2 cellular contexts compared by ENCODE assay signal in the genomic region with DNA sequence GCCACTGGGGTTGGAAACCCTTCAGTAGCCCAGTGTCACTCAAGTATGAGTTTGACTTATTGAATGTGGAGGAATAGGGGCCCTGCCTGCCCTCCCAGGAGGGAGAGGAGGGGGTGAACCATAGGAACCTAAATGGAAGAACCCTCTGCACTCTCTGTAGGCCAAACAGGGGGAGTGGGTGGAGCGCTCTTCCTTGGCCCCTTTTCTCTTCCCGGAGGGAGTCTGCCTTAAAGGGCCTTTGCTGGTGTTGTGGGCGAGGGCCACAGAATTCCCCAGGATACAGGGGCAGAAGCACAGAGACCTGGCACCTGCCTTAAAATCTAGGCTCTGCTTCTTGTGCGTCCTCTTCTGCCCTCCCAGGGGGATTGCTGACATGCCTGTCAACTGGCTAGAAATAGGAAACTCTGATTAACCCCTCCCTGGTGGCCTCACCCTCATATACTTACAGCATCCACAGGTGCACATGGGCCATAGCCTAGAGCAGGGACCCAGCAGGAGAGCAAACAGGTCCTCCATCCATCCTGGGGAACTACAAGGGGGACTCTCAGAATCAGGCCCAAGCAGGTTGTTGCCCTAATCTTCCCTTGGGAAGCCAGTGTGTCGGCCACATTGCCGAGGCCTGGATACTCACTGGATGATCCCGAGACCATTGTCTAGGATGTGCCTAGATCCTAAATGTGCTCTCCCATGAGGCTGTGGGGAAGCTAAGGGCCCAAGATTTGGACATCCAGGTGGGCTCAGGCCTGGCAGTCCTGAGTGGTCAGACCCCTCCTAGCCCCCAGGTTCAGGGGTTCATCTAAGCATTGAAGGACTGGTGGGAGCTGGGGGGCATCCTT.
TF ChIP-seq lines count a peak whose summit lies in the region.

No MANE protein-coding gene starts in this region.

TF ChIP-seq in GM12878, 131 proteins besides CTCF, POLR2A, EP300 and RAD21:
- TF ChIP-seq PBX3 (IDR thresholded peaks at IDR 0.05; ENCODE audit: insufficient replicate concordance, low read depth, low read length) (peak; percentile 57), PKNOX1 (IDR thresholded peaks at IDR 0.05) (peak; percentile 75), SREBF1 (IDR thresholded peaks at IDR 0.05; ENCODE audit: low read length) (no peak), EZH2 (IDR thresholded peaks at IDR 0.05; ENCODE audit: borderline replicate concordance, control insufficient read depth, low read depth, low read length) (no peak), HDGF (IDR thresholded peaks at IDR 0.05) (no peak), POLR2AphosphoS2 (IDR thresholded peaks at IDR 0.05; ENCODE audit: low read depth, low read length) (no peak), MEF2B (IDR thresholded peaks at IDR 0.05; ENCODE audit: partially characterized antibody, poor library complexity, severe bottlenecking) (peak; percentile 85), ZNF274 (IDR thresholded peaks at IDR 0.05; ENCODE audit: insufficient read depth, insufficient read length) (no peak), STAT1 (conservative IDR thresholded peaks at IDR 0.05) (no peak)
- TF ChIP-seq, protein P1, sequence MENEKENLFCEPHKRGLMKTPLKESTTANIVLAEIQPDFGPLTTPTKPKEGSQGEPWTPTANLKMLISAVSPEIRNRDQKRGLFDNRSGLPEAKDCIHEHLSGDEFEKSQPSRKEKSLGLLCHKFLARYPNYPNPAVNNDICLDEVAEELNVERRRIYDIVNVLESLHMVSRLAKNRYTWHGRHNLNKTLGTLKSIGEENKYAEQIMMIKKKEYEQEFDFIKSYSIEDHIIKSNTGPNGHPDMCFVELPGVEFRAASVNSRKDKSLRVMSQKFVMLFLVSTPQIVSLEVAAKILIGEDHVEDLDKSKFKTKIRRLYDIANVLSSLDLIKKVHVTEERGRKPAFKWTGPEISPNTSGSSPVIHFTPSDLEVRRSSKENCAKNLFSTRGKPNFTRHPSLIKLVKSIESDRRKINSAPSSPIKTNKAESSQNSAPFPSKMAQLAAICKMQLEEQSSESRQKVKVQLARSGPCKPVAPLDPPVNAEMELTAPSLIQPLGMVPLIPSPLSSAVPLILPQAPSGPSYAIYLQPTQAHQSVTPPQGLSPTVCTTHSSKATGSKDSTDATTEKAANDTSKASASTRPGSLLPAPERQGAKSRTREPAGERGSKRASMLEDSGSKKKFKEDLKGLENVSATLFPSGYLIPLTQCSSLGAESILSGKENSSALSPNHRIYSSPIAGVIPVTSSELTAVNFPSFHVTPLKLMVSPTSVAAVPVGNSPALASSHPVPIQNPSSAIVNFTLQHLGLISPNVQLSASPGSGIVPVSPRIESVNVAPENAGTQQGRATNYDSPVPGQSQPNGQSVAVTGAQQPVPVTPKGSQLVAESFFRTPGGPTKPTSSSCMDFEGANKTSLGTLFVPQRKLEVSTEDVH (IDR thresholded peaks at IDR 0.05; ENCODE audit: low read depth, partially characterized antibody) = no peak
- TF ChIP-seq, protein P2, sequence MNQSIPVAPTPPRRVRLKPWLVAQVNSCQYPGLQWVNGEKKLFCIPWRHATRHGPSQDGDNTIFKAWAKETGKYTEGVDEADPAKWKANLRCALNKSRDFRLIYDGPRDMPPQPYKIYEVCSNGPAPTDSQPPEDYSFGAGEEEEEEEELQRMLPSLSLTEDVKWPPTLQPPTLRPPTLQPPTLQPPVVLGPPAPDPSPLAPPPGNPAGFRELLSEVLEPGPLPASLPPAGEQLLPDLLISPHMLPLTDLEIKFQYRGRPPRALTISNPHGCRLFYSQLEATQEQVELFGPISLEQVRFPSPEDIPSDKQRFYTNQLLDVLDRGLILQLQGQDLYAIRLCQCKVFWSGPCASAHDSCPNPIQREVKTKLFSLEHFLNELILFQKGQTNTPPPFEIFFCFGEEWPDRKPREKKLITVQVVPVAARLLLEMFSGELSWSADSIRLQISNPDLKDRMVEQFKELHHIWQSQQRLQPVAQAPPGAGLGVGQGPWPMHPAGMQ (IDR thresholded peaks at IDR 0.05; ENCODE audit: borderline replicate concordance) = no peak

TF ChIP-seq in HepG2, 621 proteins besides CTCF, POLR2A, EP300 and RAD21:
- TF ChIP-seq, protein P3, sequence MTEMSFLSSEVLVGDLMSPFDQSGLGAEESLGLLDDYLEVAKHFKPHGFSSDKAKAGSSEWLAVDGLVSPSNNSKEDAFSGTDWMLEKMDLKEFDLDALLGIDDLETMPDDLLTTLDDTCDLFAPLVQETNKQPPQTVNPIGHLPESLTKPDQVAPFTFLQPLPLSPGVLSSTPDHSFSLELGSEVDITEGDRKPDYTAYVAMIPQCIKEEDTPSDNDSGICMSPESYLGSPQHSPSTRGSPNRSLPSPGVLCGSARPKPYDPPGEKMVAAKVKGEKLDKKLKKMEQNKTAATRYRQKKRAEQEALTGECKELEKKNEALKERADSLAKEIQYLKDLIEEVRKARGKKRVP (CRISPR knock-in tag; IDR thresholded peaks at IDR 0.05) = no peak
- TF ChIP-seq ZNF503 (CRISPR knock-in tag; IDR thresholded peaks at IDR 0.05) = no peak
- no peak for TF ChIP-seq ZNF24 (IDR thresholded peaks at IDR 0.05)
- 0 out of 2 replicates have a peak, but pooled peaks have one; percentile 1 for TF ChIP-seq CEBPG (CRISPR knock-in tag; IDR thresholded peaks at IDR 0.05)
- TF ChIP-seq RBFOX2 (IDR thresholded peaks at IDR 0.05; ENCODE audit: low read depth, low read length) = peak; percentile 2; the same call in 1 of the 2 replicates
- no peak for TF ChIP-seq ZNF501 (CRISPR knock-in tag; IDR thresholded peaks at IDR 0.05)
- TF ChIP-seq ZZZ3 (CRISPR knock-in tag; IDR thresholded peaks at IDR 0.05; ENCODE audit: borderline replicate concordance) = no peak
- TF ChIP-seq NR2F6 (IDR thresholded peaks at IDR 0.05) = no peak
- TF ChIP-seq NR2F6 (CRISPR knock-in tag; IDR thresholded peaks at IDR 0.05) = no peak
